ENCODE assay signal across 20 cellular contexts in genomic region chr5:160894-161540, GRCh38. TPM values are rescaled to one million over a fixed set of nuclear protein-coding genes. Genes with fewer than 3 reads are reported as not detected.
"Had no signal": no experiment of that assay in that cellular context is flagged by ENCODE, and none has a peak within 500 bp of the region (broad histone marks: within the 10 kb centered on the region; RNA-seq: fewer than 3 reads in every experiment).

No MANE protein-coding gene starts in this region.

- H3K9me3 ChIP-seq: gastroesophageal sphincter, sigmoid colon had no signal

- H3K4me2 ChIP-seq: hepatocyte had no signal

- H2AFZ ChIP-seq: hepatocyte had no signal

- H3K79me2 ChIP-seq: hepatocyte had no signal

- H3K4me3 ChIP-seq: gastroesophageal sphincter, hepatocyte, sigmoid colon had no signal

- DNase-seq: activated CD4-positive, alpha-beta T cell treated with anti-CD3 and anti-CD28 coated beads, Interleukin-2, amount 50 U/mL, for 4 hours; activated naive CD4-positive, alpha-beta T cell; activated T-cell treated with anti-CD3 and anti-CD28 coated beads, Interleukin-2, amount 50 U/mL, for 48 hours; caudate nucleus; effector memory CD4-positive, alpha-beta T cell; midbrain; naive thymus-derived CD4-positive, alpha-beta T cell; occipital lobe; stimulated activated CD4-positive, alpha-beta T cell treated with anti-CD3 and anti-CD28 coated beads, Interleukin-4, amount 100 ng/mL, for 1 hour; stimulated activated CD8-positive, alpha-beta memory T cell treated with anti-CD3 and anti-CD28 coated beads, Interleukin-4, amount 100 ng/mL, for 48 hours; stimulated activated naive CD8-positive, alpha-beta T cell treated with anti-CD3 and anti-CD28 coated beads, Interleukin-15, Interleukin-2, amounts not matched to agents 100 U/mL and 50 U/mL, for 24 hours had no signal

- ATAC-seq: gastroesophageal sphincter; naive thymus-derived CD4-positive, alpha-beta T cell; stimulated activated naive CD8-positive, alpha-beta T cell treated with anti-CD3 and anti-CD28 coated beads, Interleukin-15, Interleukin-2, amounts not matched to agents 100 U/mL and 50 U/mL, for 24 hours had no signal

- H3K27me3 ChIP-seq: hepatocyte, sigmoid colon had no signal

- H3K27ac Mint-ChIP-seq: naive thymus-derived CD4-positive, alpha-beta T cell had no signal

- H3K4me1 Mint-ChIP-seq: naive thymus-derived CD4-positive, alpha-beta T cell had no signal

- H3K36me3 ChIP-seq: gastroesophageal sphincter, sigmoid colon had no signal

- H3K27ac ChIP-seq: epithelial cell of prostate, gastroesophageal sphincter, hepatocyte, sigmoid colon had no signal

- H3K4me3 Mint-ChIP-seq: naive thymus-derived CD4-positive, alpha-beta T cell had no signal

- H3K4me1 ChIP-seq: gastroesophageal sphincter, sigmoid colon had no signal

- H3K36me3 Mint-ChIP-seq: naive thymus-derived CD4-positive, alpha-beta T cell had no signal

RNA-seq across cellular contexts. Expression of gene LRRC14B, which starts 30.3 kb away (rescaled TPM):
- total RNA-seq: gastroesophageal sphincter; hepatocyte; kidney epithelial cell; naive thymus-derived CD4-positive, alpha-beta T cell; occipital lobe; pulmonary artery endothelial cell; T-helper 2 cell treated with Interferon-gamma antibody and Interleukin-4, amounts not matched to agents 100 ng/mL and 5 ng/mL, for 36 hours had no signal
- polyA plus RNA-seq: liver, sigmoid colon, urinary bladder had no signal
